8 cellular contexts compared by ENCODE assay signal in the genomic region with DNA sequence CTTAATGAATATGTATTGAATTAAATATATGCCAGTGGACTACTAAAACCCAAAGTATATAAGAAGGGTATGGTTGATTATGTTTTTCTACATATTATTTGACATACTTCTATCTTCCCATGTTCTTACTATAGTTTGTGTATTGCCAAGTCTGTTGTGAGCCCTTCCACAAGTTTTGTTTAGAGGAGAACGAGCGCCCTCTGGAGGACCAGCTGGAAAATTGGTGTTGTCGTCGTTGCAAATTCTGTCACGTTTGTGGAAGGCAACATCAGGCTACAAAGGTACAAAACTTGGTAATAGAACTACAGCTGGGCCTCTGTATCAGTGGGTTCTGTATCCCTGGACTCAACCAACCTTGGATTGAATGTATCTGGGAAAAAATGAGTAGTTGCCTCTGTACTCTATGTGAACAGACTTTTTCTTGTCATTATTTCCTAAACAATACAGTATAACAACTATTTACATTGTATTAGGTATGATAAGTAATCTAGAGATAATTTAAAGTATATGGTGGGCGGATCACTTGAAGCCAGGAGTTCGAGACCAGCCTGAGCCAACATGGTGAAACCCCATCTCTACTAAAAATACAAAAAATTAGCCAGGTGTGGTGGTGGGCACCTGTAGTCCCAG. TPM values are rescaled to one million over a fixed set of nuclear protein-coding genes. Genes with fewer than 3 reads are reported as not detected.
DNase-seq lines count a peak whose midpoint lies in the region; ATAC-seq, FAIRE-seq and TF ChIP-seq lines count a peak whose summit lies in the region.

No MANE protein-coding gene starts in this region.

- 29% methylated on average over 7 of the region's 7 CpGs for WGBS in hepatocyte (ENCODE audit: low lambda C conversion rate, missing lambda C conversion rate)
- WGBS in small intestine, 3 donors, result 17 to 22% (median 18%) methylated on average over 7 of the region's 7 CpGs

- DNase-seq in NCI-H187 treated with DMSO at 0.1 percent for 48 hours (lab: John Stamatoyannopoulos, UW) (peak; percentile 41), T-helper 22 cell (ENCODE audit: low read depth) (peak; percentile 48), anterior cingulate cortex (lab: John Stamatoyannopoulos, UW) (peak in 45 of 58 donors; percentile 5 to 64 (median 35)), hepatocyte (ENCODE audit: low spot score) (peak; percentile 83), small intestine (peak; percentile 81)

- H3K36me3 ChIP-seq in hepatocyte (replicated peaks; ENCODE audit: insufficient read depth, low read depth) (no peaks in the 10 kb centered on the region), small intestine (ENCODE audit: control insufficient read depth in 2 of 2, insufficient read depth in 2 of 2, low read length in 2 of 2) (peaks cover 16 to 17% of the 10 kb centered on the region in 2 donors)

- no peak for ATAC-seq in HG03354 (IDR thresholded peaks at IDR 0.05; ENCODE audit: poor library complexity, severe bottlenecking, unreplicated experiment)
- ATAC-seq in HG03175 (IDR thresholded peaks at IDR 0.05; ENCODE audit: unreplicated experiment), result no peak

- H2AFZ ChIP-seq in hepatocyte, result no peak overlapping the region

- no peaks in the 10 kb centered on the region for H4K20me1 ChIP-seq in hepatocyte (ENCODE audit: insufficient read depth, poor library complexity, severe bottlenecking)

- H3K27ac ChIP-seq in hepatocyte (no peak overlapping the region), small intestine (ENCODE audit: low read depth in 1 of 2, low read length in 1 of 2) (no peak overlapping the region)

- H3K79me2 ChIP-seq in hepatocyte, result no peaks in the 10 kb centered on the region

- no peak overlapping the region for H3K4me2 ChIP-seq in hepatocyte

- H3K27me3 ChIP-seq in hepatocyte (no peaks in the 10 kb centered on the region), small intestine (ENCODE audit: control insufficient read depth in 2 of 2, insufficient read depth in 2 of 2, low read length in 2 of 2) (no peaks in the 10 kb centered on the region)

- no peaks in the 10 kb centered on the region for H3K4me1 ChIP-seq in hepatocyte (ENCODE audit: insufficient read depth)
- H3K4me1 ChIP-seq in small intestine (ENCODE audit: control insufficient read depth in 2 of 2, insufficient read depth in 1 of 2, low read depth in 1 of 2, low read length in 1 of 2), result no peaks in the 10 kb centered on the region

- FAIRE-seq in small intestine (lab: Jason Lieb, UNC), result no peak

- H3K9me3 ChIP-seq in hepatocyte (ENCODE audit: low read depth) (no peaks in the 10 kb centered on the region), small intestine (ENCODE audit: control insufficient read depth, low read depth) (no peaks in the 10 kb centered on the region)

- H3K9me2 ChIP-seq in hepatocyte (replicated peaks; ENCODE audit: insufficient read depth), result no peaks in the 10 kb centered on the region

- TF ChIP-seq CTCF in GM12872 (IDR thresholded peaks at IDR 0.05; ENCODE audit: insufficient read depth, low read depth, low read length), result peak; percentile 77
- peak; percentile 88 for TF ChIP-seq CTCF in hepatocyte (IDR thresholded peaks at IDR 0.05; ENCODE audit: poor library complexity)

- H3K4me3 ChIP-seq in hepatocyte, result no peak overlapping the region
- H3K4me3 ChIP-seq in small intestine (ENCODE audit: low read depth in 1 of 2, low read length in 2 of 2), result no peak overlapping the region

RNA-seq across cellular contexts. Expression of gene TTC36, which starts 38.7 kb away (rescaled TPM):
- total RNA-seq in hepatocyte, result 1.9 and 4.9 TPM in 2 replicates
- polyA plus RNA-seq in hepatocyte (2.1 and 3.1 TPM in 2 replicates), small intestine (10 to 100 TPM in 2 of 3 donors, 1 to 10 TPM in 1; 3.4 to 91.3 (median 26.6) TPM)

RNA-seq across cellular contexts. Expression of gene TMEM25, which starts 42.4 kb away (rescaled TPM):
- total RNA-seq in hepatocyte, result 30.6 and 32.3 TPM in 2 replicates
- 35.6 and 42.9 TPM in 2 replicates for polyA plus RNA-seq in hepatocyte
- 100 to 1,000 TPM in 2 of 3 donors, 10 to 100 TPM in 1; 49.7 to 128 (median 103) TPM for polyA plus RNA-seq in small intestine

RNA-seq across cellular contexts. Expression of gene KMT2A, which starts 52.3 kb away (rescaled TPM):
- 29.1 and 30.6 TPM in 2 replicates for total RNA-seq in hepatocyte
- polyA plus RNA-seq in hepatocyte (23.0 and 25.9 TPM in 2 replicates), small intestine (10 to 100 TPM in 1 of 3 donors, 1 to 10 TPM in 2; 7.3 to 11.4 (median 7.6) TPM)
